In the genomic region with DNA sequence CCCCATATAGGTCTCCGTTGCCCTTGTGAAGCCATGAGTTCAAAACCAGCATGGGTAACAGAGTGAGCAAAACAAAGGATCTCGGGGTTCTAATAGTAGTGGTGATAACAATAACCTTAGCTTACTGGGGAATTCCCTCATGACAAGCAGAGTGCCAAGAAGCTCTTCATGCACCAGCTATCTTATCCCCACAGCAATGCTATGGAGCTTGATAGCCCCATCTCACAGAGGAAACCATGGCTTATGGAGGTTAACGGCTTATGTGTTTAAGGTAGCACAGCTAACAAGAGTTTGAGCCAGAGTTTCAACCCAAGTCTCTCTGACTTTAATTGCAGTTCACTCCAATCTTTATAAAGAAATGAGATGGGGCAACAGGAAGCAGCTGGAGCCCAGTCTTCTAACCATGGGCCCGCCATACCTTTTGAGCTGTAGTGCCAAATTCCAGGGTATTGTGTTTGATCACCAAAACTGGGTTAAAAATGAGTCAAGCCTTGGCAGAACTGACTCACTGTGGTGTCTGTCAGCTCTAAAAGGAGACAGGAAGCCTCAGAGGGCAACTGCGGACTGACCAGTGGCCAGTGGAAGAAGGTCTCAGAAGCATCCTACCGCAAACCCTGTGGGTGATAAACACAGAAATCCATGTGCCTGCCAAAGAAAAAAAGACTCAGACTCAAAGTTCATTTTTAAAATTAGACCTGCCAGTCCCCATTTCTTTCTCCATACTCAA, we compare ENCODE assay signal across 10 cellular contexts. TPM values are rescaled to one million over a fixed set of nuclear protein-coding genes. Genes with fewer than 3 reads are reported as not detected.
DNase-seq lines count a peak whose midpoint lies in the region; ATAC-seq, FAIRE-seq and TF ChIP-seq lines count a peak whose summit lies in the region.
"Had no signal": no experiment of that assay in that cellular context is flagged by ENCODE, and none has a peak within 500 bp of the region (broad histone marks: within the 10 kb centered on the region; RNA-seq: fewer than 3 reads in every experiment).

No MANE protein-coding gene starts in this region.

- H3K4me1 ChIP-seq in Loucy (ENCODE audit: insufficient read depth, low read length, poor library complexity, severe bottlenecking) (peaks cover 14% of the 10 kb centered on the region), GM12878 (ENCODE audit: control insufficient read depth, insufficient read depth, low read length) (no peaks in the 10 kb centered on the region), sigmoid colon (no peaks in the 10 kb centered on the region)

- no peaks in the 10 kb centered on the region for H3K9me2 ChIP-seq in Loucy (replicated peaks; ENCODE audit: low read depth, low read length)

- POLR2A ChIA-PET in GM12878 (lab: Charles Lee): interaction anchor here (1.1 to 2.1 kb wide), 3 partner anchors 14 to 46 kb away, joined by 3 to 9 read pairs (median 7); no protein-coding TSS in a partner anchor

- TF ChIP-seq EP300 in GM12878 (IDR thresholded peaks at IDR 0.05; ENCODE audit: borderline replicate concordance in 1 of 2, control insufficient read depth in 1 of 2, low read depth in 2 of 2, low read length in 2 of 2) (no peak), sigmoid colon (IDR thresholded peaks at IDR 0.05) (no peak)

- no peaks in the 10 kb centered on the region for H3K36me3 ChIP-seq in Loucy (ENCODE audit: insufficient read depth, low read length)
- H3K36me3 ChIP-seq in GM12878 (ENCODE audit: control insufficient read depth in 2 of 2, insufficient read depth in 2 of 2, low read length in 1 of 2): no peaks in the 10 kb centered on the region
- no peaks in the 10 kb centered on the region for H3K36me3 ChIP-seq in sigmoid colon
- H3K36me3 ChIP-seq: esophagus squamous epithelium had no signal

- intact Hi-C loops in GM12878 (cut with micrococcal nuclease; ENCODE audit: unreplicated experiment) (no loop called here), sigmoid colon (cut with DNase I) (no loop called here)

- BruUV-seq in GM12878 (replicated peaks; lab: Mats Ljungman, UMichigan): no TSS peak

- SMC1A ChIA-PET in GM12878 (lab: Charles Lee; ENCODE audit: uncharacterized antibody, unreplicated experiment): interaction anchor here (0.6 to 27.4 kb wide), 15 partner anchors 5 to 208 kb away, joined by 3 to 1048 read pairs (median 3); no protein-coding TSS in a partner anchor

- CTCF ChIA-PET in GM12878 (lab: Yijun Ruan, JAX): interaction anchor here (0.6 to 19.8 kb wide), 11 partner anchors 8 to 208 kb away, joined by 3 to 930 read pairs (median 5); no protein-coding TSS in a partner anchor

- 12% methylated on average over 6 of the region's 6 CpGs for WGBS in GM12878 (ENCODE audit: insufficient coverage, insufficient replicate concordance, low lambda C conversion rate, missing lambda C conversion rate)
- WGBS in sigmoid colon, 2 donors: 70 to 79% methylated on average over 6 of the region's 6 CpGs

- RAD21 ChIA-PET in GM12878 (lab: Charles Lee; ENCODE audit: unreplicated experiment): interaction anchor here (0.7 to 21.4 kb wide), 11 partner anchors 8 to 187 kb away, joined by 3 to 616 read pairs (median 4); a partner anchor contains a TSS

- H3K4me2 ChIP-seq in Loucy (ENCODE audit: low read depth, low read length, poor library complexity, severe bottlenecking) (peak overlapping the region; percentile 15), GM12878 (ENCODE audit: control insufficient read depth, insufficient read depth) (no peak overlapping the region)

- H4K20me1 ChIP-seq in Loucy (ENCODE audit: insufficient read depth, low read length, poor library complexity, severe bottlenecking): no peaks in the 10 kb centered on the region
- no peaks in the 10 kb centered on the region for H4K20me1 ChIP-seq in GM12878 (ENCODE audit: control insufficient read depth, insufficient read depth)

- H3K9me3 ChIP-seq in Loucy (ENCODE audit: insufficient read depth, low read depth, low read length) (no peaks in the 10 kb centered on the region), GM12878 (replicated peaks; ENCODE audit: control insufficient read depth, insufficient read depth, low read length) (no peaks in the 10 kb centered on the region), sigmoid colon (no peaks in the 10 kb centered on the region)
- H3K9me3 ChIP-seq: esophagus squamous epithelium had no signal

- no peak overlapping the region for H2AFZ ChIP-seq in Loucy (ENCODE audit: low read length)
- H2AFZ ChIP-seq in GM12878 (ENCODE audit: control insufficient read depth, low read depth, low read length): no peak overlapping the region

- TF ChIP-seq CTCF in Loucy (conservative IDR thresholded peaks at IDR 0.05; ENCODE audit: low read length) (no peak), GM12878 (IDR thresholded peaks at IDR 0.05 in 2 of 3, conservative IDR thresholded peaks at IDR 0.05 in 1 of 3; ENCODE audit: control insufficient read depth in 2 of 3, extremely low read depth in 1 of 3, insufficient read depth in 1 of 3, low read depth in 3 of 3, low read length in 3 of 3) (no peak), sigmoid colon (IDR thresholded peaks at IDR 0.05) (no peak)

- DNase-seq in EH (ENCODE audit: low read depth): peak; percentile 94
- DNase-seq in GM12878 (ENCODE audit: low read depth, low spot score): no peak
- peak; percentile 97 for DNase-seq in myocyte (ENCODE audit: low read depth)
- no peak for DNase-seq in LoVo (ENCODE audit: low spot score)
- no peak for DNase-seq in NCI-H2196 treated with DMSO at 0.1 percent for 48 hours (lab: John Stamatoyannopoulos, UW; ENCODE audit: unreplicated experiment)
- DNase-seq in sigmoid colon: no peak
- DNase-seq: esophagus squamous epithelium, NCI-H1105 treated with DMSO at 0.1 percent for 48 hours had no signal

- no peaks in the 10 kb centered on the region for H3K27me3 ChIP-seq in Loucy (ENCODE audit: insufficient read depth, low read length, poor library complexity, severe bottlenecking)
- H3K27me3 ChIP-seq in GM12878 (replicated peaks in 1 of 2; ENCODE audit: control insufficient read depth in 2 of 2, insufficient read depth in 2 of 2, low read length in 1 of 2): no peaks in the 10 kb centered on the region
- no peaks in the 10 kb centered on the region for H3K27me3 ChIP-seq in sigmoid colon
- H3K27me3 ChIP-seq: esophagus squamous epithelium had no signal

- ATAC-seq in GM12878 (peak; percentile 87), HG02870 (IDR thresholded peaks at IDR 0.05; ENCODE audit: unreplicated experiment) (no peak)

- no peak for TF ChIP-seq RAD21 in GM12878 (IDR thresholded peaks at IDR 0.05; ENCODE audit: insufficient read depth, low read depth, low read length)

- H3K4me3 ChIP-seq in Loucy (ENCODE audit: low read length, poor library complexity, severe bottlenecking) (no peak overlapping the region), GM12878 (no peak overlapping the region), sigmoid colon (no peak overlapping the region)
- H3K4me3 ChIP-seq: esophagus squamous epithelium had no signal

- in situ Hi-C loops in GM12878 (cut with MboI): loop anchor here (5.0 to 25.0 kb wide), 2 partner anchors 43 to 193 kb away; no protein-coding TSS in a partner anchor

- H3K79me2 ChIP-seq in Loucy (ENCODE audit: insufficient read depth, low read length) (no peaks in the 10 kb centered on the region), GM12878 (ENCODE audit: control insufficient read depth, insufficient read depth, low read length) (no peaks in the 10 kb centered on the region)

- H3F3A ChIP-seq in Loucy (ENCODE audit: low read depth): no peaks in the 10 kb centered on the region

- no peak for FAIRE-seq in GM12878 (lab: Jason Lieb, UNC)

- H3K27ac ChIP-seq in GM12878 (ENCODE audit: control insufficient read depth, insufficient read depth) (no peak overlapping the region), sigmoid colon (no peak overlapping the region)

- no peak overlapping the region for H3K9ac ChIP-seq in Loucy (ENCODE audit: low read depth, low read length, poor library complexity, severe bottlenecking)
- H3K9ac ChIP-seq in GM12878 (ENCODE audit: control insufficient read depth, insufficient read depth, low read length): no peak overlapping the region

- no peak for TF ChIP-seq POLR2A in GM12878 (IDR thresholded peaks at IDR 0.05; ENCODE audit: low read depth, low read length)
- no peak for TF ChIP-seq POLR2A in sigmoid colon (IDR thresholded peaks at IDR 0.05)

RNA-seq across cellular contexts. Expression of a gene that starts 16.5 kb away (rescaled TPM):
- 11.2 and 14.9 TPM in 2 replicates for total RNA-seq in GM12878 (2013; cell fraction: nucleolus; rRNA removed)
- total RNA-seq in GM12878 (2014; rRNA removed) (11.2 and 11.9 TPM in 2 replicates), GM12878 (2014; rRNA removed; fragmentation: Illumina TruSeq; extraction: Trizol) (9.3 and 16.0 TPM in 2 replicates), GM12878 (2021) (15.2 and 17.1 TPM in 2 replicates), myocyte (154 and 166 TPM in 2 replicates), sigmoid colon (1 to 10 TPM; 2.5 to 9.4 (median 3.7) TPM)
- polyA plus RNA-seq in GM12878 (2011; ENCODE audit: low read depth): 0.20 TPM
- polyA plus RNA-seq in GM12878 (2011; rRNA removed) (2.0 and 2.5 TPM in 2 replicates), GM12878 (2014; fragmentation: Illumina TruSeq; extraction: Trizol) (10.4 and 12.8 TPM in 2 replicates), GM12878 (2014; fragmentation: Nextera tagmentation; extraction: Ambion mirVana) (1 to 10 TPM; 5.7 to 8.0 TPM), GM12878 (2014; rRNA removed) (11.1 and 12.2 TPM in 2 replicates), GM12878 (2016; fragmentation: Nextera tagmentation; extraction: Ambion mirVana) (10 to 100 TPM; 16.9 to 20.9 TPM), sigmoid colon (10 to 100 TPM in 1 of 3 donors, 1 to 10 TPM in 2; 3.6 to 15.7 (median 9.9) TPM)
- polyA plus RNA-seq in GM12878 (2011; cell fraction: cytosol; rRNA removed): 3.2 and 4.3 TPM in 2 replicates
- polyA plus RNA-seq in GM12878 (2011; cell fraction: nucleus; rRNA removed): 5.4 and 7.6 TPM in 2 replicates
- polyA plus RNA-seq in GM12878 (2012): 0.54 and 1.2 TPM in 2 replicates
- 2.0 and 2.3 TPM in 2 replicates for polyA minus RNA-seq in GM12878 (2011; rRNA and poly(A)+ RNA removed)
- 0.62 and 1.2 TPM in 2 replicates for polyA minus RNA-seq in GM12878 (2011; cell fraction: cytosol; rRNA and poly(A)+ RNA removed)
- 1.1 and 1.2 TPM in 2 replicates for polyA minus RNA-seq in GM12878 (2011; cell fraction: nucleus; rRNA and poly(A)+ RNA removed)
- 336 TPM for polyA plus RNA-seq in myocyte (2012)

RNA-seq across cellular contexts. Expression of a gene that starts 20.1 kb away (rescaled TPM):
- total RNA-seq in GM12878 (2013; cell fraction: nucleolus; rRNA removed): 42.9 and 44.2 TPM in 2 replicates
- total RNA-seq in GM12878 (2014; rRNA removed) (15.9 and 18.0 TPM in 2 replicates), GM12878 (2014; rRNA removed; fragmentation: Illumina TruSeq; extraction: Trizol) (15.1 and 15.8 TPM in 2 replicates), GM12878 (2021) (18.9 and 20.9 TPM in 2 replicates), myocyte (32.4 and 32.8 TPM in 2 replicates), sigmoid colon (100 to 1,000 TPM; 153 to 221 (median 209) TPM)
- 8.6 TPM for polyA plus RNA-seq in GM12878 (2011; ENCODE audit: low read depth)
- polyA plus RNA-seq in GM12878 (2011; rRNA removed) (14.3 and 19.7 TPM in 2 replicates), GM12878 (2014; fragmentation: Illumina TruSeq; extraction: Trizol) (21.1 and 22.9 TPM in 2 replicates), GM12878 (2014; fragmentation: Nextera tagmentation; extraction: Ambion mirVana) (1 to 10 TPM; 5.5 to 6.9 TPM), GM12878 (2014; rRNA removed) (23.4 and 24.3 TPM in 2 replicates), GM12878 (2016; fragmentation: Nextera tagmentation; extraction: Ambion mirVana) (10 to 100 TPM; 13.9 TPM), sigmoid colon (10 to 100 TPM; 14.4 to 34.8 (median 17.6) TPM)
- 19.0 and 21.6 TPM in 2 replicates for polyA plus RNA-seq in GM12878 (2011; cell fraction: cytosol; rRNA removed)
- polyA plus RNA-seq in GM12878 (2011; cell fraction: nucleus; rRNA removed): 39.5 and 45.1 TPM in 2 replicates
- 10.3 and 10.8 TPM in 2 replicates for polyA plus RNA-seq in GM12878 (2012)
- polyA minus RNA-seq in GM12878 (2011; rRNA and poly(A)+ RNA removed): 17.9 and 21.1 TPM in 2 replicates
- polyA minus RNA-seq in GM12878 (2011; cell fraction: cytosol; rRNA and poly(A)+ RNA removed): 4.0 and 7.3 TPM in 2 replicates
- 11.5 and 22.0 TPM in 2 replicates for polyA minus RNA-seq in GM12878 (2011; cell fraction: nucleus; rRNA and poly(A)+ RNA removed)
- 38.8 TPM for polyA plus RNA-seq in myocyte (2012)

Comparison
In these comparisons a context has a peak if more than half of its experiments do, and no peak if none do; other contexts are left out.
1. DNase-seq: peak in EH (single experiment) and myocyte (single experiment); none in GM12878 (single experiment), LoVo (single experiment), NCI-H2196 treated with DMSO at 0.1 percent for 48 hours (single experiment) and sigmoid colon (single experiment).